Comparison of ENCODE assay signal across 28 cellular contexts in the genomic region with DNA sequence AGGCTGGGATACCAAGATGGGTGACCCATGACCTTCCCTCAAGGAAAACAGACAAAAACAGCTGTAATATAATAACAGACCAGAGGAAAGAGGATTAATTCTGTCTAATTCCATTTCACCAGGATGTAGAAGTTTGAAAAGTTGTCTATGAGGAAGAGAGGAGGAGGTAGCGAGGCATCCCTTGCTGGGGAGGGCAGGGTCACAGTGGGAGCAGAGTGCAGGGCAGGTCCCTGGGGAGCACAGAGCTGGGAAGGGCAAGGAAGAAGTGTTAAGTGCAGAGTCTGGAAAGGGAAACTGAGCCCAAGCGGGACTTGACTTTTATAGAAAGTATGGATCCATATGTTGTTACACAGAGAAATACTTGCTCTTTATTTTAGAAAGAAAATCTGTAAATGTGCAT.
"Had no signal": no experiment of that assay in that cellular context is flagged by ENCODE, and none has a peak within 500 bp of the region (broad histone marks: within the 10 kb centered on the region; RNA-seq: fewer than 3 reads in every experiment).

No MANE protein-coding gene starts in this region.

- H3K4me2 ChIP-seq: smooth muscle cell had no signal

- H3K36me3 Mint-ChIP-seq: mesothelial cell of epicardium, natural killer cell, type B pancreatic cell had no signal

- H3K9me3 ChIP-seq: gastroesophageal sphincter, heart right ventricle, pancreas, suprapubic skin had no signal

- H3K36me3 ChIP-seq: gastroesophageal sphincter, heart right ventricle, pancreas, suprapubic skin had no signal

- H3K27me3 ChIP-seq: dorsolateral prefrontal cortex, gastroesophageal sphincter, heart right ventricle, pancreas, suprapubic skin had no signal

- H3K27ac Mint-ChIP-seq: endodermal cell; mesothelial cell of epicardium; natural killer cell; stimulated activated naive CD8-positive, alpha-beta T cell treated with anti-CD3 and anti-CD28 coated beads, Interleukin-15, amount 100 ng/mL, for 72 hours; type B pancreatic cell had no signal

- H3K27me3 Mint-ChIP-seq: stimulated activated naive CD8-positive, alpha-beta T cell treated with anti-CD3 and anti-CD28 coated beads, Interleukin-15, amount 100 ng/mL, for 72 hours; type B pancreatic cell had no signal

- DNase-seq: caudate nucleus; cerebellar nuclear complex; dorsolateral prefrontal cortex; effector CD4-positive, alpha-beta T cell; endodermal cell; foreskin fibroblast; heart right ventricle; hippocampal formation; kidney glomerular epithelial cell; mesenchymal stem cell; natural killer cell; occipital lobe; pancreas; stimulated activated CD4-positive, alpha-beta T cell treated with anti-CD3 and anti-CD28 coated beads, Interleukin-12 subunit alpha, Interleukin-12 subunit beta, amount 100 ng/mL, for 4 hours; stimulated activated CD4-positive, alpha-beta T cell treated with anti-CD3 and anti-CD28 coated beads, Interleukin-1b, Interleukin-23, amount 100 ng/mL, for 48 hours; stimulated activated CD4-positive, alpha-beta T cell treated with anti-CD3 and anti-CD28 coated beads, Interleukin-4, amount 100 ng/mL, for 1 hour; stimulated activated CD8-positive, alpha-beta memory T cell treated with anti-CD3 and anti-CD28 coated beads, Interleukin-4, amount 100 ng/mL, for 48 hours; stimulated activated naive CD4-positive, alpha-beta T cell; stimulated activated naive CD8-positive, alpha-beta T cell treated with anti-CD3 and anti-CD28 coated beads, Interleukin-15, amount 100 ng/mL, for 72 hours had no signal

- ATAC-seq: esophagus mucosa; gastroesophageal sphincter; heart right ventricle; natural killer cell; pancreas; sciatic nerve; stimulated activated naive CD8-positive, alpha-beta T cell treated with anti-CD3 and anti-CD28 coated beads, Interleukin-15, amount 100 ng/mL, for 72 hours had no signal

- H3K9me3 Mint-ChIP-seq: endodermal cell; mesothelial cell of epicardium; natural killer cell; stimulated activated naive CD8-positive, alpha-beta T cell treated with anti-CD3 and anti-CD28 coated beads, Interleukin-15, amount 100 ng/mL, for 72 hours; type B pancreatic cell had no signal

- H3K4me3 ChIP-seq: dorsolateral prefrontal cortex, gastroesophageal sphincter, heart right ventricle, lung, pancreas, smooth muscle cell, suprapubic skin had no signal

- H3K27ac ChIP-seq: epithelial cell of prostate, gastroesophageal sphincter, pancreas, suprapubic skin had no signal

- H3K4me1 Mint-ChIP-seq: natural killer cell; stimulated activated naive CD8-positive, alpha-beta T cell treated with anti-CD3 and anti-CD28 coated beads, Interleukin-15, amount 100 ng/mL, for 72 hours had no signal

- H3K4me3 Mint-ChIP-seq: endodermal cell; mesothelial cell of epicardium; natural killer cell; stimulated activated naive CD8-positive, alpha-beta T cell treated with anti-CD3 and anti-CD28 coated beads, Interleukin-15, amount 100 ng/mL, for 72 hours; type B pancreatic cell had no signal
